ENCODE assay signal across 20 cellular contexts in the genomic region with DNA sequence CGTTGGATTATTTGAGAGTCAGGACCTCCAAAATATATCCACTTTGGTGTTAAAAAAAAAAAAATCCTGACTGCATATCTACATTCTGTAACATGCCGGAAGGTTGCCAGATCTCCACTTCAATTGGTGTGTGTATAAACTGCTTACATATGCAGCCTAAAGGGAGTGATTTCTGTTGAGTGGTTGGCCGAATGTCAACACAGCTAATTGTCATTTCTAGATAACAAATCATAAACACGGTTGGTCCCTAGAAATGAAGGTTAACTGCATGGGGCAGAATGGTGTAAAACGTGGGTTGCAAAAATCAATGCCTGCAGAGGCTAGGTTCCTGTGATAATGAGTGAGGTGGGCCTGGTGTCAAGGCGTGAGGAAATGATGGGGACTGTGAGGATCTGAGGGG. TPM values are rescaled to one million over a fixed set of nuclear protein-coding genes. Genes with fewer than 3 reads are reported as not detected.
"Had no signal": no experiment of that assay in that cellular context is flagged by ENCODE, and none has a peak within 500 bp of the region (broad histone marks: within the 10 kb centered on the region; RNA-seq: fewer than 3 reads in every experiment).

No MANE protein-coding gene starts in this region.

- H3K27me3 ChIP-seq: right atrium auricular region, suprapubic skin had no signal

- H3K27ac ChIP-seq: prostate gland, right atrium auricular region, suprapubic skin had no signal

- DNase-seq: activated CD4-positive, alpha-beta memory T cell treated with anti-CD3 and anti-CD28 coated beads for 36 hours; activated CD4-positive, alpha-beta T cell treated with anti-CD3 and anti-CD28 coated beads for 4 hours; activated gamma-delta T cell treated with Interleukin-2 at 50 U/mL for 16 hours; activated T-cell treated with anti-CD3 and anti-CD28 coated beads for 4 hours; effector memory CD8-positive, alpha-beta T cell; hippocampal formation; islet precursor cell; midbrain; nephron progenitor cell; occipital lobe; stimulated activated CD4-positive, alpha-beta T cell treated with anti-CD3 and anti-CD28 coated beads, Interleukin-15, amount 100 ng/mL, for 24 hours; stimulated activated CD4-positive, alpha-beta T cell treated with anti-CD3 and anti-CD28 coated beads, Interleukin-2, amount 100 ng/mL, for 48 hours; trophoblast cell had no signal

- H3K9me3 ChIP-seq: prostate gland, right atrium auricular region, suprapubic skin had no signal

- H3K4me3 ChIP-seq: prostate gland, right atrium auricular region, suprapubic skin had no signal

- H3K36me3 ChIP-seq: prostate gland, right atrium auricular region, suprapubic skin had no signal

- ATAC-seq: activated naive CD4-positive, alpha-beta T cell treated with anti-CD3 and anti-CD28 coated beads, Interleukin-2, amount 50 U/mL, for 72 hours; effector memory CD8-positive, alpha-beta T cell; left lobe of liver; WTC11 had no signal

- H3K4me1 ChIP-seq: prostate gland, right atrium auricular region, suprapubic skin had no signal

RNA-seq across cellular contexts. Expression of a gene that starts 15.0 kb away (rescaled TPM):
- total RNA-seq: activated T-helper 1 cell treated with anti-CD3 and anti-CD28 coated beads, Interleukin-12 subunit alpha, Interleukin-12 subunit beta, Interleukin-2, Interleukin-4 antibody, amounts not matched to agents 30 ng/mL and 10 ng/mL and 1 ng/mL, durations not matched to agents 14 hours and 24 hours and 36 hours had no signal
